9 cellular contexts compared by ENCODE assay signal in genomic region chr22:48968201-48968959, GRCh38.
DNase-seq lines count a peak whose midpoint lies in the region; ATAC-seq, FAIRE-seq and TF ChIP-seq lines count a peak whose summit lies in the region.
"Had no signal": no experiment of that assay in that cellular context is flagged by ENCODE, and none has a peak within 500 bp of the region (broad histone marks: within the 10 kb centered on the region; RNA-seq: fewer than 3 reads in every experiment).

No MANE protein-coding gene starts in this region.

- H3K4me1 ChIP-seq in DND-41 (ENCODE audit: insufficient read depth, low read length): no peaks in the 10 kb centered on the region
- H3K4me1 ChIP-seq in GM12878 (ENCODE audit: control insufficient read depth, insufficient read depth, low read length): no peaks in the 10 kb centered on the region
- H3K4me1 ChIP-seq: ascending aorta had no signal

- H3K27me3 Mint-ChIP-seq in neural crest cell (ENCODE audit: low read depth): peaks cover 5% of the 10 kb centered on the region

- H3K79me2 ChIP-seq in DND-41 (ENCODE audit: insufficient read depth, low read length) (no peaks in the 10 kb centered on the region), GM12878 (ENCODE audit: control insufficient read depth, insufficient read depth, low read length) (no peaks in the 10 kb centered on the region)

- H3K9ac ChIP-seq in DND-41 (ENCODE audit: low read depth, low read length): no peak overlapping the region
- no peak overlapping the region for H3K9ac ChIP-seq in GM12878 (ENCODE audit: control insufficient read depth, insufficient read depth, low read length)

- no peaks in the 10 kb centered on the region for H3K36me3 ChIP-seq in DND-41 (ENCODE audit: insufficient read depth, low read length)
- H3K36me3 ChIP-seq in GM12878 (ENCODE audit: control insufficient read depth in 2 of 2, insufficient read depth in 2 of 2, low read length in 1 of 2): no peaks in the 10 kb centered on the region
- H3K36me3 ChIP-seq: ascending aorta had no signal

- H3K36me3 Mint-ChIP-seq in neural crest cell (ENCODE audit: low read depth): no peaks in the 10 kb centered on the region

- no peak for FAIRE-seq in GM12878 (lab: Jason Lieb, UNC)

- H3K9me3 ChIP-seq in DND-41 (ENCODE audit: insufficient read depth, low read length, severe bottlenecking) (no peaks in the 10 kb centered on the region), GM12878 (replicated peaks; ENCODE audit: control insufficient read depth, insufficient read depth, low read length) (no peaks in the 10 kb centered on the region; the same call in 2 of the 3 replicates)
- H3K9me3 ChIP-seq: ascending aorta had no signal

- CTCF ChIA-PET in GM12878 (lab: Yijun Ruan, JAX): no interaction called here

- TF ChIP-seq EP300 in GM12878 (IDR thresholded peaks at IDR 0.05; ENCODE audit: borderline replicate concordance in 1 of 2, control insufficient read depth in 1 of 2, low read depth in 2 of 2, low read length in 2 of 2): no peak

- H3K27ac ChIP-seq in DND-41 (ENCODE audit: low read length): no peak overlapping the region
- no peak overlapping the region for H3K27ac ChIP-seq in GM12878 (ENCODE audit: control insufficient read depth, insufficient read depth)
- H3K27ac ChIP-seq: ascending aorta had no signal

- H3K4me2 ChIP-seq in DND-41 (ENCODE audit: insufficient read depth, low read length) (no peak overlapping the region), GM12878 (ENCODE audit: control insufficient read depth, insufficient read depth) (no peak overlapping the region)

- peaks cover 5% of the 10 kb centered on the region for H3K4me1 Mint-ChIP-seq in neural crest cell

- WGBS in GM12878 (ENCODE audit: insufficient coverage, insufficient replicate concordance, low lambda C conversion rate, missing lambda C conversion rate): 8% methylated on average over 11 of the region's 11 CpGs

- ATAC-seq in DND-41 (ENCODE audit: insufficient read depth, low read depth): no peak
- ATAC-seq in GM12878: no peak
- no peak for ATAC-seq in GM18870 (IDR thresholded peaks at IDR 0.05; ENCODE audit: unreplicated experiment)
- ATAC-seq in GM19467 (IDR thresholded peaks at IDR 0.05; ENCODE audit: unreplicated experiment): no peak

- H2AFZ ChIP-seq in DND-41 (ENCODE audit: low read depth, low read length): no peak overlapping the region
- no peak overlapping the region for H2AFZ ChIP-seq in GM12878 (ENCODE audit: control insufficient read depth, low read depth, low read length)

- no TSS peak for BruUV-seq in GM12878 (replicated peaks; lab: Mats Ljungman, UMichigan)

- RAD21 ChIA-PET in GM12878 (lab: Charles Lee; ENCODE audit: unreplicated experiment): no interaction called here

- TF ChIP-seq POLR2A in GM12878 (IDR thresholded peaks at IDR 0.05; ENCODE audit: low read depth, low read length): no peak

- TF ChIP-seq RAD21 in GM12878 (IDR thresholded peaks at IDR 0.05; ENCODE audit: insufficient read depth, low read depth, low read length): no peak

- H3K9me3 Mint-ChIP-seq in neural crest cell: no peaks in the 10 kb centered on the region

- intact Hi-C loops in GM12878 (cut with micrococcal nuclease; ENCODE audit: unreplicated experiment): no loop called here

- peak; percentile 13 for TF ChIP-seq CTCF in DND-41 (IDR thresholded peaks at IDR 0.05; ENCODE audit: borderline replicate concordance, extremely low read depth, low read length, poor library complexity, severe bottlenecking)
- peak; percentile 64 for TF ChIP-seq CTCF in LNCaP clone FGC (IDR thresholded peaks at IDR 0.05; ENCODE audit: control insufficient read depth, extremely low read depth, insufficient read depth)
- TF ChIP-seq CTCF in GM12878 (IDR thresholded peaks at IDR 0.05 in 2 of 3, conservative IDR thresholded peaks at IDR 0.05 in 1 of 3; ENCODE audit: control insufficient read depth in 2 of 3, extremely low read depth in 1 of 3, insufficient read depth in 1 of 3, low read depth in 3 of 3, low read length in 3 of 3): peak in 2 of 3 experiments; percentile 11 to 28; a peak in 1 of 6 replicates
- peak; percentile 68 for TF ChIP-seq CTCF in neural crest cell (conservative IDR thresholded peaks at IDR 0.05)

- H4K20me1 ChIP-seq in DND-41 (ENCODE audit: insufficient read depth, low read length) (no peaks in the 10 kb centered on the region), GM12878 (ENCODE audit: control insufficient read depth, insufficient read depth) (no peaks in the 10 kb centered on the region)

- in situ Hi-C loops in GM12878 (cut with MboI): no loop called here

- SMC1A ChIA-PET in GM12878 (lab: Charles Lee; ENCODE audit: uncharacterized antibody, unreplicated experiment): no interaction called here

- H3K27ac Mint-ChIP-seq in neural crest cell (ENCODE audit: unreplicated experiment): no peak overlapping the region

- POLR2A ChIA-PET in GM12878 (lab: Charles Lee): no interaction called here

- no peak overlapping the region for H3K4me3 Mint-ChIP-seq in neural crest cell

- DNase-seq in DND-41 (no peak), LNCaP clone FGC (ENCODE audit: low read depth) (peak; percentile 13), GM12878 (ENCODE audit: low read depth, low spot score) (no peak), neural crest cell (ENCODE audit: low read depth, low spot score) (no peak), SKM-1 (lab: John Stamatoyannopoulos, UW; ENCODE audit: unreplicated experiment) (no peak), globus pallidus (ENCODE audit: low spot score) (no peak)

- peaks cover 4% of the 10 kb centered on the region for H3K27me3 ChIP-seq in DND-41 (ENCODE audit: insufficient read depth, low read length, poor library complexity)
- no peaks in the 10 kb centered on the region for H3K27me3 ChIP-seq in GM12878 (replicated peaks in 1 of 2; ENCODE audit: control insufficient read depth in 2 of 2, insufficient read depth in 2 of 2, low read length in 1 of 2)
- H3K27me3 ChIP-seq: ascending aorta had no signal

- H3K4me3 ChIP-seq in DND-41 (ENCODE audit: low read depth in 1 of 2, low read length in 2 of 2): no peak overlapping the region
- H3K4me3 ChIP-seq in LNCaP clone FGC (ENCODE audit: low read depth, low read length): no peak overlapping the region
- no peak overlapping the region for H3K4me3 ChIP-seq in GM12878
- H3K4me3 ChIP-seq: ascending aorta had no signal

TF ChIP-seq in GM12878, 131 proteins besides CTCF, POLR2A, EP300 and RAD21 (continues in another document):
- TF ChIP-seq RAD51 (IDR thresholded peaks at IDR 0.05): no peak
- no peak for TF ChIP-seq BMI1 (IDR thresholded peaks at IDR 0.05; ENCODE audit: borderline replicate concordance)
- TF ChIP-seq SP1 (IDR thresholded peaks at IDR 0.05; ENCODE audit: low read depth, low read length): no peak
- TF ChIP-seq RELB (IDR thresholded peaks at IDR 0.05; ENCODE audit: low read depth): no peak
- TF ChIP-seq TCF3 (IDR thresholded peaks at IDR 0.05; ENCODE audit: borderline replicate concordance, insufficient read depth, low read depth, low read length): no peak
- no peak for TF ChIP-seq ZNF622 (IDR thresholded peaks at IDR 0.05)
- TF ChIP-seq PML (IDR thresholded peaks at IDR 0.05; ENCODE audit: low read length): no peak
- no peak for TF ChIP-seq BCL11A (IDR thresholded peaks at IDR 0.05; ENCODE audit: low read depth, low read length)
- no peak for TF ChIP-seq NRF1 (conservative IDR thresholded peaks at IDR 0.05; ENCODE audit: low read depth, low read length)
- no peak for TF ChIP-seq RELA (IDR thresholded peaks at IDR 0.05; ENCODE audit: borderline replicate concordance, partially characterized antibody)
- TF ChIP-seq ZNF687 (IDR thresholded peaks at IDR 0.05): no peak

Comparison
In these comparisons a context has a peak if more than half of its experiments do, and no peak if none do; other contexts are left out.
1. CTCF ChIP-seq: peak in every context shown above with its lines; median percentile 68 in neural crest cell; 64 in LNCaP clone FGC; 20 in GM12878; 13 in DND-41.